Comparison of ENCODE assay signal across 1 cellular context in genomic region chr16:87608400-87608985, GRCh38.
TF ChIP-seq lines count a peak whose summit lies in the region.

No MANE protein-coding gene starts in this region.

TF ChIP-seq in WTC11, 78 proteins besides CTCF, POLR2A, EP300 and RAD21 (continued from another document and continues in another):
- TF ChIP-seq ZNF263 (CRISPR knock-in tag; IDR thresholded peaks at IDR 0.05; ENCODE audit: low read depth) (no peak), NR2C2 (CRISPR knock-in tag; IDR thresholded peaks at IDR 0.05) (peak; percentile 61), ZNF317 (CRISPR knock-in tag; IDR thresholded peaks at IDR 0.05; ENCODE audit: borderline replicate concordance, low read depth) (0 out of 2 replicates have a peak, but pooled peaks have one; percentile 15), ZMAT4 (CRISPR knock-in tag; IDR thresholded peaks at IDR 0.05) (no peak), ZNF121 (CRISPR knock-in tag; IDR thresholded peaks at IDR 0.05) (peak; percentile 92), FOXP1 (CRISPR knock-in tag; IDR thresholded peaks at IDR 0.05; ENCODE audit: borderline replicate concordance) (peak; percentile 80; the same call in 1 of the 2 replicates), CDX4 (CRISPR knock-in tag; IDR thresholded peaks at IDR 0.05; ENCODE audit: borderline replicate concordance) (no peak), ARID4B (CRISPR knock-in tag; IDR thresholded peaks at IDR 0.05; ENCODE audit: borderline replicate concordance) (peak; percentile 52; the same call in 1 of the 2 replicates), IRF1 (CRISPR knock-in tag; IDR thresholded peaks at IDR 0.05) (peak; percentile 82), ATF6 (CRISPR knock-in tag; IDR thresholded peaks at IDR 0.05) (no peak), E2F1 (CRISPR knock-in tag; IDR thresholded peaks at IDR 0.05) (peak; percentile 87), AFF4 (CRISPR knock-in tag; IDR thresholded peaks at IDR 0.05; ENCODE audit: borderline replicate concordance) (0 out of 2 replicates have a peak, but pooled peaks have one; percentile 40), GTF2I (CRISPR knock-in tag; conservative IDR thresholded peaks at IDR 0.05) (0 out of 2 replicates have a peak, but pooled peaks have one; percentile 35), SMAD4 (CRISPR knock-in tag; IDR thresholded peaks at IDR 0.05) (no peak), TCF7 (CRISPR knock-in tag; IDR thresholded peaks at IDR 0.05; ENCODE audit: low read depth) (no peak), JUN (CRISPR knock-in tag; IDR thresholded peaks at IDR 0.05) (0 out of 2 replicates have a peak, but pooled peaks have one; percentile 72), ZNF232 (CRISPR knock-in tag; IDR thresholded peaks at IDR 0.05) (peak; percentile 80; the same call in 1 of the 2 replicates), GABPB1 (CRISPR knock-in tag; IDR thresholded peaks at IDR 0.05) (peak; percentile 53; the same call in 1 of the 2 replicates), NR1H2 (CRISPR knock-in tag; IDR thresholded peaks at IDR 0.05) (no peak), ETV6 (CRISPR knock-in tag; IDR thresholded peaks at IDR 0.05) (0 out of 2 replicates have a peak, but pooled peaks have one; percentile 47), ZBTB21 (CRISPR knock-in tag; IDR thresholded peaks at IDR 0.05; ENCODE audit: borderline replicate concordance) (0 out of 2 replicates have a peak, but pooled peaks have one; percentile 56), EMX1 (CRISPR knock-in tag; IDR thresholded peaks at IDR 0.05) (no peak), RORB (CRISPR knock-in tag; IDR thresholded peaks at IDR 0.05) (no peak), ATF1 (CRISPR knock-in tag; IDR thresholded peaks at IDR 0.05) (0 out of 2 replicates have a peak, but pooled peaks have one; percentile 72), ATF2 (CRISPR knock-in tag; IDR thresholded peaks at IDR 0.05; ENCODE audit: borderline replicate concordance, low read depth) (no peak), ZBTB43 (CRISPR knock-in tag; IDR thresholded peaks at IDR 0.05) (no peak), TEAD4 (CRISPR knock-in tag; IDR thresholded peaks at IDR 0.05) (peak; percentile 76), PRDM15 (CRISPR knock-in tag; IDR thresholded peaks at IDR 0.05) (no peak), ZNF219 (CRISPR knock-in tag; IDR thresholded peaks at IDR 0.05; ENCODE audit: borderline replicate concordance) (no peak), PREB (CRISPR knock-in tag; IDR thresholded peaks at IDR 0.05; ENCODE audit: borderline replicate concordance) (peak; percentile 80; the same call in 1 of the 2 replicates), SP1 (CRISPR knock-in tag; conservative IDR thresholded peaks at IDR 0.05) (no peak), IRF2 (CRISPR knock-in tag; IDR thresholded peaks at IDR 0.05; ENCODE audit: borderline replicate concordance, low read depth) (no peak)
